ENCODE assay signal across 13 cellular contexts in genomic region chr6:44704240-44705150, GRCh38.
DNase-seq lines count a peak whose midpoint lies in the region; ATAC-seq and TF ChIP-seq lines count a peak whose summit lies in the region.
"Had no signal": no experiment of that assay in that cellular context is flagged by ENCODE, and none has a peak within 500 bp of the region (broad histone marks: within the 10 kb centered on the region; RNA-seq: fewer than 3 reads in every experiment).

No MANE protein-coding gene starts in this region.

- no peak overlapping the region for H3T11ph ChIP-seq in H9 (ENCODE audit: low read length)

- H3K27ac Mint-ChIP-seq in T-helper 1 cell treated with Interleukin-12 subunit alpha and Interleukin-12 subunit beta and Interleukin-4 antibody, amounts not matched to agents 30 μg/mL and 1 μg/mL, for 36 hours, result peak overlapping the region; percentile 69
- no peak overlapping the region for H3K27ac Mint-ChIP-seq in Caco-2 (ENCODE audit: unreplicated experiment)
- H3K27ac Mint-ChIP-seq in H9, result no peak overlapping the region
- H3K27ac Mint-ChIP-seq: progenitor cell of endocrine pancreas had no signal

- no peaks in the 10 kb centered on the region for H3F3A ChIP-seq in SK-N-SH (replicated peaks; ENCODE audit: insufficient read depth)

- H4K5ac ChIP-seq in H9 (ENCODE audit: insufficient read length, low read depth, low read length), result no peak overlapping the region

- no peak overlapping the region for H4K8ac ChIP-seq in H9 (replicated peaks; ENCODE audit: insufficient read length, low read depth, low read length)

- H3K27ac ChIP-seq in H9 (ENCODE audit: insufficient read length, low read depth, low read length), result no peak overlapping the region
- H3K27ac ChIP-seq in SK-N-SH (ENCODE audit: low read depth in 2 of 2, low read length in 1 of 2), result no peak overlapping the region
- H3K27ac ChIP-seq: ascending aorta had no signal

- ATAC-seq in GM21619 (IDR thresholded peaks at IDR 0.05; ENCODE audit: unreplicated experiment), result peak; percentile 60

- H3K4me1 ChIP-seq in Caco-2, result no peaks in the 10 kb centered on the region
- H3K4me1 ChIP-seq in H9 (ENCODE audit: insufficient read depth, low read length), result peaks cover 2% of the 10 kb centered on the region; the same call in 1 of the 2 replicates
- H3K4me1 ChIP-seq in SK-N-SH (ENCODE audit: control insufficient read depth in 1 of 2, insufficient read depth in 2 of 2, low read depth in 1 of 2, low read length in 1 of 2), result no peaks in the 10 kb centered on the region; a peak in 1 of 4 replicates
- H3K4me1 ChIP-seq: ascending aorta had no signal

- TF ChIP-seq RAD21 in SK-N-SH (IDR thresholded peaks at IDR 0.05; ENCODE audit: low read length), result no peak

- no peak overlapping the region for H3K4ac ChIP-seq in H9 (ENCODE audit: low read depth, low read length)

- TF ChIP-seq EP300 in SK-N-SH (IDR thresholded peaks at IDR 0.05; ENCODE audit: borderline replicate concordance in 1 of 2, low read depth in 1 of 2, low read length in 1 of 2), result no peak

- no peak overlapping the region for H3K4me3 Mint-ChIP-seq in T-helper 1 cell treated with Interleukin-12 subunit alpha and Interleukin-12 subunit beta and Interleukin-4 antibody, amounts not matched to agents 30 μg/mL and 1 μg/mL, for 36 hours
- H3K4me3 Mint-ChIP-seq in Caco-2 (ENCODE audit: unreplicated experiment) (no peak overlapping the region), H9 (no peak overlapping the region)

- no peak overlapping the region for H4K91ac ChIP-seq in H9 (ENCODE audit: insufficient read length, low read depth, low read length)

- intact Hi-C loops in Caco-2 (cut with micrococcal nuclease; ENCODE audit: unreplicated experiment), result no loop called here

- no peak overlapping the region for H2BK12ac ChIP-seq in H9 (ENCODE audit: insufficient read length, low read depth, low read length)

- no peaks in the 10 kb centered on the region for H3K79me2 ChIP-seq in H9 (ENCODE audit: insufficient read depth, low read length)
- no peaks in the 10 kb centered on the region for H3K79me2 ChIP-seq in SK-N-SH (ENCODE audit: insufficient read depth)

- DNase-seq in GM10248 (ENCODE audit: extremely low spot score) (peak; percentile 43), myocyte (ENCODE audit: low read depth) (peak; percentile 34), GM19238 (ENCODE audit: insufficient read length, low spot score) (no peak), Caco-2 (no peak), H9 (no peak), SK-N-SH (no peak)
- DNase-seq: BE2C; effector memory CD4-positive, alpha-beta T cell; NCI-H2029 treated with DMSO at 0.1 percent for 48 hours had no signal

- no peak overlapping the region for H3K56ac ChIP-seq in H9 (ENCODE audit: insufficient read length, low read depth, low read length)

- TF ChIP-seq CTCF in GM10248 (IDR thresholded peaks at IDR 0.05; ENCODE audit: control extremely low read depth, extremely low read depth, low read depth, missing control alignments) (no peak), Caco-2 (IDR thresholded peaks at IDR 0.05; ENCODE audit: insufficient read depth in 1 of 2, low read depth in 1 of 2, low read length in 1 of 2, severe bottlenecking in 1 of 2, unreplicated experiment in 1 of 2) (no peak), H9 (conservative IDR thresholded peaks at IDR 0.05) (no peak), SK-N-SH (IDR thresholded peaks at IDR 0.05) (no peak)

- H2BK20ac ChIP-seq in H9 (ENCODE audit: low read depth, low read length, poor library complexity, severe bottlenecking), result no peak overlapping the region

- H3K14ac ChIP-seq in H9 (ENCODE audit: insufficient read depth, low read length), result no peak overlapping the region

- no peaks in the 10 kb centered on the region for H3K27me3 Mint-ChIP-seq in T-helper 1 cell treated with Interleukin-12 subunit alpha and Interleukin-12 subunit beta and Interleukin-4 antibody, amounts not matched to agents 30 μg/mL and 1 μg/mL, for 36 hours (ENCODE audit: low read depth)
- H3K27me3 Mint-ChIP-seq in Caco-2 (ENCODE audit: insufficient read depth, unreplicated experiment) (peaks cover 5% of the 10 kb centered on the region), H9 (ENCODE audit: low read depth) (peaks cover 8% of the 10 kb centered on the region)

- H3K4me2 ChIP-seq in H9 (ENCODE audit: insufficient read depth, insufficient read length, low read length) (no peak overlapping the region), SK-N-SH (no peak overlapping the region)

- H2BK5ac ChIP-seq in H9 (ENCODE audit: insufficient read length, low read length), result no peak overlapping the region

- H3K9me2 ChIP-seq in SK-N-SH, result no peaks in the 10 kb centered on the region

- no TSS peak for BruUV-seq in Caco-2 (replicated peaks; lab: Mats Ljungman, UMichigan)

- peaks cover 9% of the 10 kb centered on the region for H3K36me3 Mint-ChIP-seq in T-helper 1 cell treated with Interleukin-12 subunit alpha and Interleukin-12 subunit beta and Interleukin-4 antibody, amounts not matched to agents 30 μg/mL and 1 μg/mL, for 36 hours (ENCODE audit: low read depth)
- H3K36me3 Mint-ChIP-seq in Caco-2 (ENCODE audit: insufficient read depth, unreplicated experiment) (no peaks in the 10 kb centered on the region), H9 (ENCODE audit: insufficient read depth in 1 of 3, low read depth in 3 of 3) (no peaks in the 10 kb centered on the region)

- H3K9me3 Mint-ChIP-seq in T-helper 1 cell treated with Interleukin-12 subunit alpha and Interleukin-12 subunit beta and Interleukin-4 antibody, amounts not matched to agents 30 μg/mL and 1 μg/mL, for 36 hours, result peaks cover 13% of the 10 kb centered on the region
- H3K9me3 Mint-ChIP-seq in Caco-2 (ENCODE audit: unreplicated experiment), result no peaks in the 10 kb centered on the region
- H3K9me3 Mint-ChIP-seq in H9, result no peaks in the 10 kb centered on the region

- H3K79me1 ChIP-seq in H9 (ENCODE audit: insufficient read depth, low read depth, low read length, poor library complexity, severe bottlenecking), result no peaks in the 10 kb centered on the region

- no peak overlapping the region for H3K23ac ChIP-seq in H9 (ENCODE audit: insufficient read length, low read depth, low read length)

- POLR2A ChIA-PET in GM10248 (lab: Yijun Ruan, JAX), result no interaction called here
- POLR2A ChIA-PET in Caco-2 (lab: Charles Lee), result no interaction called here
- POLR2A ChIA-PET in SK-N-SH (lab: Yijun Ruan, JAX), result no interaction called here

- H3K23me2 ChIP-seq in H9 (ENCODE audit: insufficient read length, low read depth, low read length, poor library complexity, severe bottlenecking), result no peaks in the 10 kb centered on the region

- no peak overlapping the region for H2AK5ac ChIP-seq in H9 (ENCODE audit: insufficient read length, low read length)

- no peak overlapping the region for H2BK120ac ChIP-seq in H9 (ENCODE audit: low read depth, low read length, poor library complexity, severe bottlenecking)

- H3K18ac ChIP-seq in H9 (ENCODE audit: insufficient read length, low read depth, low read length), result no peak overlapping the region

- H3K4me3 ChIP-seq in Caco-2 (ENCODE audit: low read depth, low read length), result no peak overlapping the region
- H3K4me3 ChIP-seq in SK-N-SH (ENCODE audit: low read depth in 2 of 2, low read length in 1 of 2), result no peak overlapping the region
- H3K4me3 ChIP-seq: ascending aorta had no signal

- no peaks in the 10 kb centered on the region for H3K36me3 ChIP-seq in Caco-2 (ENCODE audit: control insufficient read depth, insufficient read depth, low read length)
- H3K36me3 ChIP-seq in SK-N-SH (replicated peaks in 1 of 2; ENCODE audit: control insufficient read depth in 1 of 2, insufficient read depth in 2 of 2, low read length in 1 of 2), result no peaks in the 10 kb centered on the region
- H3K36me3 ChIP-seq: ascending aorta, BE2C had no signal

- H2AFZ ChIP-seq in H9 (ENCODE audit: low read length) (no peak overlapping the region), SK-N-SH (ENCODE audit: low read depth) (no peak overlapping the region)

- no peaks in the 10 kb centered on the region for H4K20me1 ChIP-seq in H9 (ENCODE audit: control insufficient read depth, insufficient read depth, insufficient read length)
- H4K20me1 ChIP-seq in SK-N-SH (ENCODE audit: insufficient read depth), result no peaks in the 10 kb centered on the region

- no CpG with 5 or more reads among the region's 15 CpGs for WGBS in H9 (ENCODE audit: extremely low coverage, insufficient read length, low lambda C conversion rate)
- WGBS in SK-N-SH (ENCODE audit: low lambda C conversion rate), result 73% methylated on average over 12 of the region's 15 CpGs

- no peak overlapping the region for H2BK15ac ChIP-seq in H9 (ENCODE audit: low read depth, low read length)

- H3K9ac ChIP-seq in H9 (ENCODE audit: extremely low read depth, insufficient read length, low read length) (no peak overlapping the region), SK-N-SH (no peak overlapping the region)

- CTCF ChIA-PET in GM10248 (lab: Yijun Ruan, JAX) (no interaction called here), Caco-2 (lab: Charles Lee) (interaction anchor here (0.5 kb wide), 1 partner anchor 176 kb away, joined by 5 read pairs; no protein-coding TSS in a partner anchor), SK-N-SH (lab: Yijun Ruan, JAX) (no interaction called here)

- H3K9me3 ChIP-seq in Caco-2, result no peaks in the 10 kb centered on the region
- no peaks in the 10 kb centered on the region for H3K9me3 ChIP-seq in H9 (ENCODE audit: control insufficient read depth, low read depth, low read length)
- H3K9me3 ChIP-seq in SK-N-SH, result no peaks in the 10 kb centered on the region
- H3K9me3 ChIP-seq: ascending aorta, BE2C had no signal

- H3K27me3 ChIP-seq in Caco-2 (replicated peaks; ENCODE audit: control insufficient read depth, insufficient read depth, low read length), result no peaks in the 10 kb centered on the region
- H3K27me3 ChIP-seq in H9 (ENCODE audit: insufficient read depth, low read length), result no peaks in the 10 kb centered on the region
- no peaks in the 10 kb centered on the region for H3K27me3 ChIP-seq in SK-N-SH (ENCODE audit: insufficient read depth)
- H3K27me3 ChIP-seq: ascending aorta, BE2C had no signal

- H3K4me1 Mint-ChIP-seq in T-helper 1 cell treated with Interleukin-12 subunit alpha and Interleukin-12 subunit beta and Interleukin-4 antibody, amounts not matched to agents 30 μg/mL and 1 μg/mL, for 36 hours (ENCODE audit: low read depth), result peaks cover 11% of the 10 kb centered on the region
- no peaks in the 10 kb centered on the region for H3K4me1 Mint-ChIP-seq in Caco-2 (ENCODE audit: low read depth, unreplicated experiment)
- H3K4me1 Mint-ChIP-seq in H9, result peaks cover 15% of the 10 kb centered on the region in 2 experiments

Comparison
In these comparisons a context has a peak if more than half of its experiments do, and no peak if none do; other contexts are left out.
1. DNase-seq: peak in GM10248 (single experiment) and myocyte (single experiment); none in GM19238 (single experiment), Caco-2 (0 of 2), H9 (single experiment) and SK-N-SH (single experiment).